25 cellular contexts compared by ENCODE assay signal in the genomic region with DNA sequence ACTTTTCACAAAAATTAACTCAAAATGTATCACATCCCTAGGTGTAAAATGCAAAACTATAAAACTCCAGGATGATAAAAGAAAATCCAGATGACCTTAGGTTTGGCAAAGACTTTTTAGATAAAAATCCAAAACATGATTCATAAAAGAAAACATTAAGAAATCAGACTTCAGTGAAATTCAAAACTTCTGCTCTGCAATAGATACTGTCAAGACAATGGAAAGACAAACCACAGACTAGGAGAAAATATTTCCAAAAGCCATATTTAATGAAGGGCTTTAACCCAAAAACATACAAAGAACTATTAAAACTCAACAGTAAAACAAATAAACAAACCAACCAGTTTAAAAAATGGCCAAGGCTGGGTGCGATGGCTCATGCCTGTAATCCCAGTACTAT.
"Had no signal": no experiment of that assay in that cellular context is flagged by ENCODE, and none has a peak within 500 bp of the region (broad histone marks: within the 10 kb centered on the region; RNA-seq: fewer than 3 reads in every experiment).

No MANE protein-coding gene starts in this region.

- H3K4me1 ChIP-seq: ascending aorta, Peyer's patch, SJCRH30 had no signal

- H3K36me3 ChIP-seq: ascending aorta, Peyer's patch, SJCRH30 had no signal

- H3K9me3 Mint-ChIP-seq: activated CD4-positive, alpha-beta memory T cell treated with anti-CD3 and anti-CD28 coated beads for 36 hours; activated CD4-positive, alpha-beta T cell treated with anti-CD3 and anti-CD28 coated beads, Interleukin-2, amount 10 ng/mL, durations not matched to agents 7 days and 5 days; activated naive CD4-positive, alpha-beta T cell treated with anti-CD3 and anti-CD28 coated beads, Interleukin-2, amount 10 ng/mL, durations not matched to agents 7 days and 5 days; activated naive CD8-positive, alpha-beta T cell treated with anti-CD3 and anti-CD28 coated beads for 36 hours; activated T-cell treated with anti-CD3 and anti-CD28 coated beads, Interleukin-2, amount 50 U/mL, for 4 hours; activated T-helper 2 cell treated with anti-CD3 and anti-CD28 coated beads, Interferon-gamma antibody, Interleukin-2, Interleukin-4, amounts not matched to agents 10 μg/mL and 5 μg/mL and 100 μg/mL, durations not matched to agents 14 hours and 24 hours and 36 hours; T-helper 1 cell treated with Interleukin-12 subunit alpha and Interleukin-12 subunit beta and Interleukin-4 antibody, amounts not matched to agents 30 μg/mL and 1 μg/mL, for 36 hours; WTC11 had no signal

- DNase-seq: activated CD4-positive, alpha-beta memory T cell treated with anti-CD3 and anti-CD28 coated beads for 36 hours; activated CD4-positive, alpha-beta T cell treated with anti-CD3 and anti-CD28 coated beads, Interleukin-2, amount 10 ng/mL, durations not matched to agents 7 days and 5 days; activated CD4-positive, CD25-positive, alpha-beta regulatory T cell treated with anti-CD3 and anti-CD28 coated beads, Interleukin-2, amount 50 U/mL, for 72 hours; activated CD8-positive, alpha-beta memory T cell treated with anti-CD3 and anti-CD28 coated beads for 24 hours; activated gamma-delta T cell treated with Interleukin-2 at 50 U/mL for 16 hours; activated naive CD4-positive, alpha-beta T cell treated with anti-CD3 and anti-CD28 coated beads, Interleukin-2, amount 10 ng/mL, durations not matched to agents 7 days and 5 days; activated naive CD8-positive, alpha-beta T cell treated with anti-CD3 and anti-CD28 coated beads for 36 hours; activated T-cell treated with anti-CD3 and anti-CD28 coated beads, Interleukin-2, amount 50 U/mL, for 4 hours; amniotic stem cell; body of pancreas; MM.1S; NCI-H1105; NCI-H1436; NCI-H187; NCI-H2081; NCI-H510A treated with DMSO at 0.1 percent for 48 hours; Peyer's patch; Right ventricle myocardium superior; SJCRH30 had no signal

- ATAC-seq: activated T-cell treated with anti-CD3 and anti-CD28 coated beads, Interleukin-2, amount 50 U/mL, for 4 hours; body of pancreas; WTC11 had no signal

- H3K36me3 Mint-ChIP-seq: activated CD4-positive, alpha-beta memory T cell treated with anti-CD3 and anti-CD28 coated beads for 36 hours; activated naive CD4-positive, alpha-beta T cell treated with anti-CD3 and anti-CD28 coated beads, Interleukin-2, amount 10 ng/mL, durations not matched to agents 7 days and 5 days; activated naive CD8-positive, alpha-beta T cell treated with anti-CD3 and anti-CD28 coated beads for 36 hours; WTC11 had no signal

- H3K4me1 Mint-ChIP-seq: activated CD4-positive, alpha-beta T cell treated with anti-CD3 and anti-CD28 coated beads, Interleukin-2, amount 10 ng/mL, durations not matched to agents 7 days and 5 days; activated naive CD4-positive, alpha-beta T cell treated with anti-CD3 and anti-CD28 coated beads, Interleukin-2, amount 10 ng/mL, durations not matched to agents 7 days and 5 days; activated naive CD8-positive, alpha-beta T cell treated with anti-CD3 and anti-CD28 coated beads for 36 hours; central memory CD8-positive, alpha-beta T cell had no signal

- H3K4me3 Mint-ChIP-seq: activated CD4-positive, alpha-beta memory T cell treated with anti-CD3 and anti-CD28 coated beads for 36 hours; activated CD4-positive, alpha-beta T cell treated with anti-CD3 and anti-CD28 coated beads, Interleukin-2, amount 10 ng/mL, durations not matched to agents 7 days and 5 days; activated naive CD4-positive, alpha-beta T cell treated with anti-CD3 and anti-CD28 coated beads, Interleukin-2, amount 10 ng/mL, durations not matched to agents 7 days and 5 days; activated naive CD8-positive, alpha-beta T cell treated with anti-CD3 and anti-CD28 coated beads for 36 hours; activated T-cell treated with anti-CD3 and anti-CD28 coated beads, Interleukin-2, amount 50 U/mL, for 4 hours; central memory CD8-positive, alpha-beta T cell; T-helper 1 cell treated with Interleukin-12 subunit alpha and Interleukin-12 subunit beta and Interleukin-4 antibody, amounts not matched to agents 30 μg/mL and 1 μg/mL, for 36 hours; WTC11 had no signal

- H3K27ac Mint-ChIP-seq: activated CD4-positive, alpha-beta memory T cell treated with anti-CD3 and anti-CD28 coated beads for 36 hours; activated CD4-positive, alpha-beta T cell treated with anti-CD3 and anti-CD28 coated beads, Interleukin-2, amount 10 ng/mL, durations not matched to agents 7 days and 5 days; activated naive CD4-positive, alpha-beta T cell treated with anti-CD3 and anti-CD28 coated beads, Interleukin-2, amount 10 ng/mL, durations not matched to agents 7 days and 5 days; activated naive CD8-positive, alpha-beta T cell treated with anti-CD3 and anti-CD28 coated beads for 36 hours; activated T-helper 2 cell treated with anti-CD3 and anti-CD28 coated beads, Interferon-gamma antibody, Interleukin-2, Interleukin-4, amounts not matched to agents 10 μg/mL and 5 μg/mL and 100 μg/mL, durations not matched to agents 14 hours and 24 hours and 36 hours; T-helper 1 cell treated with Interleukin-12 subunit alpha and Interleukin-12 subunit beta and Interleukin-4 antibody, amounts not matched to agents 30 μg/mL and 1 μg/mL, for 36 hours; WTC11 had no signal

- H3K27me3 Mint-ChIP-seq: activated CD4-positive, alpha-beta memory T cell treated with anti-CD3 and anti-CD28 coated beads for 36 hours; activated CD4-positive, alpha-beta T cell treated with anti-CD3 and anti-CD28 coated beads, Interleukin-2, amount 10 ng/mL, durations not matched to agents 7 days and 5 days; activated naive CD4-positive, alpha-beta T cell treated with anti-CD3 and anti-CD28 coated beads, Interleukin-2, amount 10 ng/mL, durations not matched to agents 7 days and 5 days; central memory CD8-positive, alpha-beta T cell had no signal

- H3K27me3 ChIP-seq: ascending aorta, body of pancreas, Peyer's patch, SJCRH30 had no signal

- H3K9me3 ChIP-seq: ascending aorta, body of pancreas, Peyer's patch, SJCRH30 had no signal

- H3K9ac ChIP-seq: KMS-11 had no signal

- H3K4me3 ChIP-seq: ascending aorta, body of pancreas, Peyer's patch, SJCRH30 had no signal
